Comparison of ENCODE assay signal across 17 cellular contexts in the genomic region with DNA sequence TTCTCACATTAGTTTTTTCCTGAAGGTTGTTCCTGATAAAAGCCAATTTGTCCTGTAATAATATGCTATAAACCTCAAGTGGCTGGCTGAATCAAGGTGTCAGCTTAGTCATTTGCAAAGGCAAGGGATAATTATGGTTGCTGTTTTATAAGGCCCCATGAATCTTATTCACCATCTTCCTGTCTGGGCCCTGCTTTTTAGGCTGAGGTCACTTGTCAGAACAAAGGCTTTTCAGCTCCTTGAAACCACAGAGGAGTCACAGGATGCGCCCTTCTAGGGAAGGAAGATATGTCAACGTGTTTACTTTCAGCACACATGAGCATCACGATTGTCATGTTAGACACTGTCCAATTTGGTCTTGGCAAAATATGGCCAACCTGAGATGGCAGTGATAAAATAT.
DNase-seq lines count a peak whose midpoint lies in the region; ATAC-seq and TF ChIP-seq lines count a peak whose summit lies in the region.
"Had no signal": no experiment of that assay in that cellular context is flagged by ENCODE, and none has a peak within 500 bp of the region (broad histone marks: within the 10 kb centered on the region; RNA-seq: fewer than 3 reads in every experiment).

No MANE protein-coding gene starts in this region.

- H3K79me2 ChIP-seq in mammary epithelial cell (ENCODE audit: insufficient read depth, low read length), result peaks cover 3% of the 10 kb centered on the region

- H3K9ac ChIP-seq in mammary epithelial cell (ENCODE audit: insufficient read depth, low read length), result no peak overlapping the region

- H3K27me3 Mint-ChIP-seq in MCF 10A (ENCODE audit: insufficient read depth, unreplicated experiment) (no peaks in the 10 kb centered on the region), progenitor cell of endocrine pancreas (no peaks in the 10 kb centered on the region)
- H3K27me3 Mint-ChIP-seq: CD4-positive, CD25-positive, alpha-beta regulatory T cell had no signal

- no peak overlapping the region for H3K4me3 ChIP-seq in breast epithelium
- no peak overlapping the region for H3K4me3 ChIP-seq in mammary epithelial cell (replicated peaks in 1 of 3; ENCODE audit: insufficient read depth in 1 of 3, low read depth in 2 of 3, low read length in 3 of 3)
- H3K4me3 ChIP-seq in upper lobe of left lung, result no peak overlapping the region
- H3K4me3 ChIP-seq: ovary had no signal

- TF ChIP-seq CTCF in breast epithelium (IDR thresholded peaks at IDR 0.05) (no peak), MCF 10A (IDR thresholded peaks at IDR 0.05; ENCODE audit: unreplicated experiment) (no peak), mammary epithelial cell (conservative IDR thresholded peaks at IDR 0.05 in 1 of 2, IDR thresholded peaks at IDR 0.05 in 1 of 2; ENCODE audit: extremely low read depth in 1 of 2, insufficient read depth in 1 of 2, low read depth in 1 of 2, low read length in 2 of 2) (no peak), upper lobe of left lung (IDR thresholded peaks at IDR 0.05) (no peak), progenitor cell of endocrine pancreas (IDR thresholded peaks at IDR 0.05; ENCODE audit: unreplicated experiment) (no peak)

- DNase-seq in breast epithelium (ENCODE audit: low spot score in 2 of 2) (no peak), MCF 10A (ENCODE audit: unreplicated experiment) (no peak), NCI-H2029 treated with DMSO at 0.1 percent for 48 hours (lab: John Stamatoyannopoulos, UW) (peak; percentile 6), mammary epithelial cell (peak; percentile 60), upper lobe of left lung (no peak), progenitor cell of endocrine pancreas (ENCODE audit: low spot score, unreplicated experiment) (no peak)
- DNase-seq: CD4-positive, CD25-positive, alpha-beta regulatory T cell; DMS 273 treated with DMSO at 0.1 percent for 48 hours; effector memory CD4-positive, alpha-beta T cell; NCI-H446 treated with DMSO at 0.1 percent for 48 hours; ovary; right cardiac atrium had no signal

- H3K27ac Mint-ChIP-seq in MCF 10A (ENCODE audit: low read depth, unreplicated experiment) (no peak overlapping the region), progenitor cell of endocrine pancreas (no peak overlapping the region)
- H3K27ac Mint-ChIP-seq: activated naive CD8-positive, alpha-beta T cell; activated T-helper 1 cell treated with anti-CD3 and anti-CD28 coated beads, Interleukin-12 subunit alpha, Interleukin-12 subunit beta, Interleukin-2, Interleukin-4 antibody, amounts not matched to agents 30 ng/mL and 10 ng/mL and 1 ng/mL, durations not matched to agents 14 hours and 24 hours and 36 hours; CD4-positive, CD25-positive, alpha-beta regulatory T cell; natural killer cell treated with Interleukin-12 subunit alpha and Interleukin-12 subunit beta and Interleukin-15 and Interleukin-18, amount 100 ng/mL, for 72 hours had no signal

- H3K4me3 Mint-ChIP-seq in MCF 10A (ENCODE audit: unreplicated experiment), result no peak overlapping the region
- H3K4me3 Mint-ChIP-seq in progenitor cell of endocrine pancreas (ENCODE audit: low read depth), result no peak overlapping the region
- H3K4me3 Mint-ChIP-seq: activated naive CD8-positive, alpha-beta T cell; activated T-helper 1 cell treated with anti-CD3 and anti-CD28 coated beads, Interleukin-12 subunit alpha, Interleukin-12 subunit beta, Interleukin-2, Interleukin-4 antibody, amounts not matched to agents 30 ng/mL and 10 ng/mL and 1 ng/mL, durations not matched to agents 14 hours and 24 hours and 36 hours; CD4-positive, CD25-positive, alpha-beta regulatory T cell; natural killer cell treated with Interleukin-12 subunit alpha and Interleukin-12 subunit beta and Interleukin-15 and Interleukin-18, amount 100 ng/mL, for 72 hours had no signal

- H3K36me3 Mint-ChIP-seq in MCF 10A (ENCODE audit: insufficient read depth, unreplicated experiment), result no peaks in the 10 kb centered on the region
- H3K36me3 Mint-ChIP-seq in progenitor cell of endocrine pancreas (ENCODE audit: insufficient read depth), result peaks cover 9% of the 10 kb centered on the region
- H3K36me3 Mint-ChIP-seq: activated naive CD8-positive, alpha-beta T cell; CD4-positive, CD25-positive, alpha-beta regulatory T cell; natural killer cell treated with Interleukin-12 subunit alpha and Interleukin-12 subunit beta and Interleukin-15 and Interleukin-18, amount 100 ng/mL, for 72 hours had no signal

- H3K9me3 Mint-ChIP-seq in MCF 10A (ENCODE audit: unreplicated experiment) (no peaks in the 10 kb centered on the region), progenitor cell of endocrine pancreas (ENCODE audit: low read depth) (no peaks in the 10 kb centered on the region)
- H3K9me3 Mint-ChIP-seq: activated T-helper 1 cell treated with anti-CD3 and anti-CD28 coated beads, Interleukin-12 subunit alpha, Interleukin-12 subunit beta, Interleukin-2, Interleukin-4 antibody, amounts not matched to agents 30 ng/mL and 10 ng/mL and 1 ng/mL, durations not matched to agents 14 hours and 24 hours and 36 hours; CD4-positive, CD25-positive, alpha-beta regulatory T cell; natural killer cell treated with Interleukin-12 subunit alpha and Interleukin-12 subunit beta and Interleukin-15 and Interleukin-18, amount 100 ng/mL, for 72 hours had no signal

- POLR2A ChIA-PET in MCF 10A (lab: Yijun Ruan, JAX), result interaction anchor here (0.7 to 2.3 kb wide), 4 partner anchors 12 to 40 kb away, joined by 3 to 10 read pairs (median 4); no protein-coding TSS in a partner anchor

- WGBS in mammary epithelial cell (ENCODE audit: low coverage, missing lambda C conversion rate), result 12% methylated on average over 3 of the region's 3 CpGs
- WGBS in upper lobe of left lung, 2 donors, result 64 to 67% methylated on average over 3 of the region's 3 CpGs

- H3K4me1 ChIP-seq in breast epithelium (no peaks in the 10 kb centered on the region), mammary epithelial cell (ENCODE audit: insufficient read depth, low read length) (peaks cover 32% of the 10 kb centered on the region), upper lobe of left lung (peaks cover 0 to 24% (median 16%) of the 10 kb centered on the region in 4 donors)

- no peak overlapping the region for H3K4me2 ChIP-seq in mammary epithelial cell (ENCODE audit: insufficient read depth, low read depth, low read length)

- no peak for TF ChIP-seq EP300 in upper lobe of left lung (IDR thresholded peaks at IDR 0.05)

- H2AFZ ChIP-seq in mammary epithelial cell (ENCODE audit: low read depth, low read length), result no peak overlapping the region

- in situ Hi-C loops in mammary epithelial cell (cut with MboI; ENCODE audit: low sequenced_read_pairs in 2 of 2), result no loop called here

- no TSS peak for BruUV-seq in MCF 10A (replicated peaks; lab: Mats Ljungman, UMichigan)
- no TSS peak for BruUV-seq in mammary epithelial cell (replicated peaks; lab: Mats Ljungman, UMichigan)

- CTCF ChIA-PET in MCF 10A (lab: Yijun Ruan, JAX), result interaction anchor here (0.6 to 1.2 kb wide), 2 partner anchors 279 to 323 kb away, joined by 3 read pairs; no protein-coding TSS in a partner anchor
- CTCF ChIA-PET in mammary epithelial cell (lab: Charles Lee; ENCODE audit: low non-redundant PET), result no interaction called here

- ATAC-seq in upper lobe of left lung (ENCODE audit: low FRiP score in 2 of 2) (no peak), GM19467 (IDR thresholded peaks at IDR 0.05; ENCODE audit: unreplicated experiment) (no peak), GM21423 (IDR thresholded peaks at IDR 0.05; ENCODE audit: unreplicated experiment) (no peak)
- ATAC-seq: natural killer cell treated with Interleukin-12 subunit alpha and Interleukin-12 subunit beta and Interleukin-15 and Interleukin-18, amount 100 ng/mL, for 72 hours; right cardiac atrium had no signal

- H3K4me1 Mint-ChIP-seq in MCF 10A (ENCODE audit: insufficient read depth, unreplicated experiment) (no peaks in the 10 kb centered on the region), progenitor cell of endocrine pancreas (ENCODE audit: low read depth) (peaks cover 7% of the 10 kb centered on the region)
- H3K4me1 Mint-ChIP-seq: CD4-positive, CD25-positive, alpha-beta regulatory T cell had no signal

- dilution Hi-C loops in mammary epithelial cell (cut with HindIII; ENCODE audit: low sequenced_read_pairs), result no loop called here

- peak overlapping the region; percentile 55 to 68 for H3K27ac ChIP-seq in breast epithelium
- H3K27ac ChIP-seq in mammary epithelial cell (ENCODE audit: insufficient read depth, low read depth, low read length), result no peak overlapping the region
- H3K27ac ChIP-seq in upper lobe of left lung, result peak overlapping the region; percentile 31 to 69 (median 46)
- H3K27ac ChIP-seq: ovary had no signal

- no peaks in the 10 kb centered on the region for H3K36me3 ChIP-seq in breast epithelium
- no peaks in the 10 kb centered on the region for H3K36me3 ChIP-seq in mammary epithelial cell (ENCODE audit: insufficient read depth, low read length)
- H3K36me3 ChIP-seq in upper lobe of left lung, result peaks cover 4 to 82% (median 14%) of the 10 kb centered on the region in 4 donors
- H3K36me3 ChIP-seq: ovary had no signal

- no peaks in the 10 kb centered on the region for H4K20me1 ChIP-seq in mammary epithelial cell (ENCODE audit: insufficient read depth, low read length)

- no peaks in the 10 kb centered on the region for H3K9me3 ChIP-seq in breast epithelium
- H3K9me3 ChIP-seq in mammary epithelial cell (replicated peaks; ENCODE audit: insufficient read depth, low read length), result no peaks in the 10 kb centered on the region
- no peaks in the 10 kb centered on the region for H3K9me3 ChIP-seq in upper lobe of left lung
- H3K9me3 ChIP-seq: ovary had no signal

- no peak for TF ChIP-seq POLR2A in breast epithelium (IDR thresholded peaks at IDR 0.05)
- no peak for TF ChIP-seq POLR2A in upper lobe of left lung (IDR thresholded peaks at IDR 0.05)

- no peaks in the 10 kb centered on the region for H3K27me3 ChIP-seq in breast epithelium
- H3K27me3 ChIP-seq in mammary epithelial cell (ENCODE audit: insufficient read depth, low read length), result no peaks in the 10 kb centered on the region
- no peaks in the 10 kb centered on the region for H3K27me3 ChIP-seq in upper lobe of left lung
- H3K27me3 ChIP-seq: ovary had no signal

- intact Hi-C loops in breast epithelium (cut with DNase I; ENCODE audit: low total_unique reads) (no loop called here), MCF 10A (cut with micrococcal nuclease) (no loop called here), mammary epithelial cell (cut with micrococcal nuclease) (no loop called here)

Comparison
In these comparisons a context has a peak if more than half of its experiments do, and no peak if none do; other contexts are left out.
1. DNase-seq: peak in NCI-H2029 treated with DMSO at 0.1 percent for 48 hours (single experiment) and mammary epithelial cell (single experiment); none in breast epithelium (0 of 2), MCF 10A (single experiment), upper lobe of left lung (0 of 2) and progenitor cell of endocrine pancreas (single experiment).